Comparison of ENCODE assay signal across 28 cellular contexts in genomic region chr20:62292115-62292514, GRCh38. TPM values are rescaled to one million over a fixed set of nuclear protein-coding genes. Genes with fewer than 3 reads are reported as not detected.
DNase-seq lines count a peak whose midpoint lies in the region; ATAC-seq and TF ChIP-seq lines count a peak whose summit lies in the region.
"Had no signal": no experiment of that assay in that cellular context is flagged by ENCODE, and none has a peak within 500 bp of the region (broad histone marks: within the 10 kb centered on the region; RNA-seq: fewer than 3 reads in every experiment).

No MANE protein-coding gene starts in this region.

- H2BK12ac ChIP-seq in H9 (ENCODE audit: insufficient read length, low read depth, low read length), result no peak overlapping the region

- CTCF ChIA-PET in CD4-positive, alpha-beta T cell (lab: Charles Lee), result no interaction called here
- CTCF ChIA-PET in GM10248 (lab: Yijun Ruan, JAX), result interaction anchor here (3.4 kb wide), 1 partner anchor 8 kb away, joined by 14 read pairs; no protein-coding TSS in a partner anchor

- H2BK15ac ChIP-seq in H9 (ENCODE audit: low read depth, low read length), result no peak overlapping the region

- no peak overlapping the region for H4K5ac ChIP-seq in H9 (ENCODE audit: insufficient read length, low read depth, low read length)

- no peak overlapping the region for H3K27ac ChIP-seq in CD4-positive, alpha-beta T cell (ENCODE audit: low read depth, low read length)
- no peak overlapping the region for H3K27ac ChIP-seq in H9 (ENCODE audit: insufficient read length, low read depth, low read length)
- H3K27ac ChIP-seq: breast epithelium, colonic mucosa, neutrophil, right lobe of liver, thoracic aorta had no signal

- H3K79me2 ChIP-seq in H9 (ENCODE audit: insufficient read depth, low read length), result no peaks in the 10 kb centered on the region

- TF ChIP-seq CTCF in CD4-positive, alpha-beta T cell (IDR thresholded peaks at IDR 0.05), result no peak
- TF ChIP-seq CTCF in H9 (conservative IDR thresholded peaks at IDR 0.05), result no peak
- TF ChIP-seq CTCF in GM10248 (IDR thresholded peaks at IDR 0.05; ENCODE audit: control extremely low read depth, extremely low read depth, low read depth, missing control alignments), result no peak

- no peak overlapping the region for H3K18ac ChIP-seq in H9 (ENCODE audit: insufficient read length, low read depth, low read length)

- peak overlapping the region; percentile 15 for H3K27ac Mint-ChIP-seq in CD4-positive, alpha-beta T cell
- H3K27ac Mint-ChIP-seq in H9, result peak overlapping the region in 2 of 3 experiments; percentile 62 to 82; a peak in 1 of 7 replicates
- H3K27ac Mint-ChIP-seq in natural killer cell treated with Interleukin-12 subunit alpha and Interleukin-12 subunit beta and Interleukin-15 and Interleukin-18, amount 100 ng/mL, for 72 hours, result peak overlapping the region; percentile 36 to 70
- H3K27ac Mint-ChIP-seq: WTC11 had no signal

- H3K9ac ChIP-seq in H9 (ENCODE audit: extremely low read depth, insufficient read length, low read length), result no peak overlapping the region

- H3K23me2 ChIP-seq in H9 (ENCODE audit: insufficient read length, low read depth, low read length, poor library complexity, severe bottlenecking), result no peaks in the 10 kb centered on the region

- peaks cover 3% of the 10 kb centered on the region for H4K20me1 ChIP-seq in H9 (ENCODE audit: control insufficient read depth, insufficient read depth, insufficient read length)

- no peaks in the 10 kb centered on the region for H3K79me1 ChIP-seq in H9 (ENCODE audit: insufficient read depth, low read depth, low read length, poor library complexity, severe bottlenecking)

- no CpG with 5 or more reads among the region's 11 CpGs for WGBS in H9 (ENCODE audit: extremely low coverage, insufficient read length, low lambda C conversion rate)

- no peak overlapping the region for H4K91ac ChIP-seq in H9 (ENCODE audit: insufficient read length, low read depth, low read length)

- DNase-seq in CD4-positive, alpha-beta T cell, result no peak
- DNase-seq in H9 (no peak), GM10248 (ENCODE audit: extremely low spot score) (no peak), OCI-M1 (lab: John Stamatoyannopoulos, UW) (no peak)
- DNase-seq in central memory CD4-positive, alpha-beta T cell, result peak; percentile 19
- no peak for DNase-seq in natural killer cell treated with Interleukin-12 subunit alpha and Interleukin-12 subunit beta and Interleukin-15 and Interleukin-18, amount 100 ng/mL, for 72 hours (ENCODE audit: low spot score)
- DNase-seq: activated naive CD4-positive, alpha-beta T cell treated with Interleukin-2 at 50 U/mL for 16 hours; activated T-cell treated with anti-CD3 and anti-CD28 coated beads, Interleukin-2, amount 50 U/mL, for 1 hour; amygdala; colonic mucosa; effector CD8-positive, alpha-beta T cell; erythroblast; H7; NCI-H1105; NCI-H2029 treated with DMSO at 0.1 percent for 48 hours; NCI-H526; right lobe of liver; stimulated activated CD4-positive, alpha-beta T cell treated with anti-CD3 and anti-CD28 coated beads, Interleukin-12 subunit alpha, Interleukin-12 subunit beta, amount 100 ng/mL, for 4 hours; stimulated activated CD4-positive, alpha-beta T cell treated with anti-CD3 and anti-CD28 coated beads, Interleukin-4, amount 100 ng/mL, for 1 hour; SW 1271 had no signal

- H3T11ph ChIP-seq in H9 (ENCODE audit: low read length), result no peak overlapping the region

- H3K14ac ChIP-seq in H9 (ENCODE audit: insufficient read depth, low read length), result no peak overlapping the region

- H3K4ac ChIP-seq in H9 (ENCODE audit: low read depth, low read length), result no peak overlapping the region

- no peak overlapping the region for H3K23ac ChIP-seq in H9 (ENCODE audit: insufficient read length, low read depth, low read length)

- no peak overlapping the region for H3K4me2 ChIP-seq in H9 (ENCODE audit: insufficient read depth, insufficient read length, low read length)

- no peak overlapping the region for H4K8ac ChIP-seq in H9 (replicated peaks; ENCODE audit: insufficient read length, low read depth, low read length)

- H3K4me1 Mint-ChIP-seq in CD4-positive, alpha-beta T cell (ENCODE audit: low read depth), result no peaks in the 10 kb centered on the region
- H3K4me1 Mint-ChIP-seq in H9, result no peaks in the 10 kb centered on the region
- H3K4me1 Mint-ChIP-seq in natural killer cell treated with Interleukin-12 subunit alpha and Interleukin-12 subunit beta and Interleukin-15 and Interleukin-18, amount 100 ng/mL, for 72 hours (ENCODE audit: low read depth in 2 of 2), result peaks cover 14 to 25% of the 10 kb centered on the region in 2 donors
- H3K4me1 Mint-ChIP-seq: WTC11 had no signal

- H2AFZ ChIP-seq in H9 (ENCODE audit: low read length), result no peak overlapping the region

- H3K9me3 Mint-ChIP-seq in CD4-positive, alpha-beta T cell, result no peaks in the 10 kb centered on the region
- H3K9me3 Mint-ChIP-seq in H9, result no peaks in the 10 kb centered on the region; a peak in 1 of 5 replicates
- H3K9me3 Mint-ChIP-seq in natural killer cell treated with Interleukin-12 subunit alpha and Interleukin-12 subunit beta and Interleukin-15 and Interleukin-18, amount 100 ng/mL, for 72 hours, result no peaks in the 10 kb centered on the region
- H3K9me3 Mint-ChIP-seq: WTC11 had no signal

- H3K9me3 ChIP-seq in CD4-positive, alpha-beta T cell (ENCODE audit: control insufficient read depth, low read length), result no peaks in the 10 kb centered on the region
- no peaks in the 10 kb centered on the region for H3K9me3 ChIP-seq in H9 (ENCODE audit: control insufficient read depth, low read depth, low read length)
- H3K9me3 ChIP-seq: breast epithelium, colonic mucosa, right lobe of liver, thoracic aorta had no signal

- H3K36me3 Mint-ChIP-seq in CD4-positive, alpha-beta T cell (ENCODE audit: low read depth), result peaks cover 53% of the 10 kb centered on the region
- peaks cover 7 to 54% (median 37%) of the 10 kb centered on the region in 3 experiments; a peak in 6 of 7 replicates for H3K36me3 Mint-ChIP-seq in H9 (ENCODE audit: insufficient read depth in 1 of 3, low read depth in 3 of 3)
- H3K36me3 Mint-ChIP-seq in natural killer cell treated with Interleukin-12 subunit alpha and Interleukin-12 subunit beta and Interleukin-15 and Interleukin-18, amount 100 ng/mL, for 72 hours, result peaks cover 4% of the 10 kb centered on the region

- H2BK120ac ChIP-seq in H9 (ENCODE audit: low read depth, low read length, poor library complexity, severe bottlenecking), result no peak overlapping the region

- peak; percentile 39 for ATAC-seq in CD4-positive, alpha-beta T cell (ENCODE audit: poor library complexity)
- ATAC-seq in natural killer cell treated with Interleukin-12 subunit alpha and Interleukin-12 subunit beta and Interleukin-15 and Interleukin-18, amount 100 ng/mL, for 72 hours, result peak; percentile 59 to 70
- ATAC-seq in GM21723 (IDR thresholded peaks at IDR 0.05; ENCODE audit: unreplicated experiment) (no peak), HG03139 (IDR thresholded peaks at IDR 0.05; ENCODE audit: unreplicated experiment) (no peak)
- ATAC-seq: K562, Panc1, right lobe of liver, WTC11 had no signal

- intact Hi-C loops in CD4-positive, alpha-beta T cell (cut with DNase I, micrococcal nuclease), result no loop called here

- H3K4me3 Mint-ChIP-seq in CD4-positive, alpha-beta T cell, result no peak overlapping the region
- no peak overlapping the region for H3K4me3 Mint-ChIP-seq in H9
- H3K4me3 Mint-ChIP-seq in natural killer cell treated with Interleukin-12 subunit alpha and Interleukin-12 subunit beta and Interleukin-15 and Interleukin-18, amount 100 ng/mL, for 72 hours, result no peak overlapping the region
- H3K4me3 Mint-ChIP-seq: WTC11 had no signal

- POLR2A ChIA-PET in CD4-positive, alpha-beta T cell (lab: Charles Lee), result no interaction called here
- POLR2A ChIA-PET in GM10248 (lab: Yijun Ruan, JAX), result no interaction called here

- H3K56ac ChIP-seq in H9 (ENCODE audit: insufficient read length, low read depth, low read length), result no peak overlapping the region

- H2AK5ac ChIP-seq in H9 (ENCODE audit: insufficient read length, low read length), result no peak overlapping the region

- H2BK20ac ChIP-seq in H9 (ENCODE audit: low read depth, low read length, poor library complexity, severe bottlenecking), result no peak overlapping the region

- H3K27me3 ChIP-seq in CD4-positive, alpha-beta T cell (ENCODE audit: control insufficient read depth, insufficient read depth, low read length), result no peaks in the 10 kb centered on the region
- no peaks in the 10 kb centered on the region for H3K27me3 ChIP-seq in H9 (ENCODE audit: insufficient read depth, low read length)
- H3K27me3 ChIP-seq: breast epithelium, colonic mucosa, neutrophil, right lobe of liver had no signal

- no peak overlapping the region for H2BK5ac ChIP-seq in H9 (ENCODE audit: insufficient read length, low read length)

- H3K4me1 ChIP-seq in H9 (ENCODE audit: insufficient read depth, low read length), result no peaks in the 10 kb centered on the region
- H3K4me1 ChIP-seq: breast epithelium, colonic mucosa had no signal

- no peaks in the 10 kb centered on the region for H3K27me3 Mint-ChIP-seq in CD4-positive, alpha-beta T cell
- H3K27me3 Mint-ChIP-seq in H9 (ENCODE audit: low read depth), result no peaks in the 10 kb centered on the region; the same call in 1 of the 2 replicates
- no peaks in the 10 kb centered on the region for H3K27me3 Mint-ChIP-seq in natural killer cell treated with Interleukin-12 subunit alpha and Interleukin-12 subunit beta and Interleukin-15 and Interleukin-18, amount 100 ng/mL, for 72 hours

RNA-seq across cellular contexts. Expression of gene ADRM1, which starts 10.7 kb away (rescaled TPM):
- total RNA-seq in CD4-positive, alpha-beta T cell, result 10 to 100 TPM; 40.8 to 44.3 TPM
- total RNA-seq in H9 (2021), result 153 and 154 TPM in 2 replicates
- 100 to 1,000 TPM; 171 to 178 TPM for total RNA-seq in natural killer cell treated with Interleukin-12 subunit alpha and Interleukin-12 subunit beta and Interleukin-15 and Interleukin-18, amount 100 ng/mL, for 72 hours

RNA-seq across cellular contexts. Expression of gene OSBPL2, which starts 53.8 kb away (rescaled TPM):
- 10 to 100 TPM; 52.8 to 54.4 TPM for total RNA-seq in CD4-positive, alpha-beta T cell
- 42.9 and 47.3 TPM in 2 replicates for total RNA-seq in H9 (2021)
- total RNA-seq in natural killer cell treated with Interleukin-12 subunit alpha and Interleukin-12 subunit beta and Interleukin-15 and Interleukin-18, amount 100 ng/mL, for 72 hours, result 10 to 100 TPM; 38.7 to 47.7 TPM

Comparison
In these comparisons a context has a peak if more than half of its experiments do, and no peak if none do; other contexts are left out.
1. ATAC-seq: peak in CD4-positive, alpha-beta T cell (single experiment) and natural killer cell treated with Interleukin-12 subunit alpha and Interleukin-12 subunit beta and Interleukin-15 and Interleukin-18, amount 100 ng/mL, for 72 hours (2 of 2); none in GM21723 (single experiment) and HG03139 (single experiment).
2. H3K27ac Mint-ChIP-seq: peak in every context shown above with its lines; median percentile 72 in H9; 53 in natural killer cell treated with Interleukin-12 subunit alpha and Interleukin-12 subunit beta and Interleukin-15 and Interleukin-18, amount 100 ng/mL, for 72 hours; 15 in CD4-positive, alpha-beta T cell.